In the genomic region with DNA sequence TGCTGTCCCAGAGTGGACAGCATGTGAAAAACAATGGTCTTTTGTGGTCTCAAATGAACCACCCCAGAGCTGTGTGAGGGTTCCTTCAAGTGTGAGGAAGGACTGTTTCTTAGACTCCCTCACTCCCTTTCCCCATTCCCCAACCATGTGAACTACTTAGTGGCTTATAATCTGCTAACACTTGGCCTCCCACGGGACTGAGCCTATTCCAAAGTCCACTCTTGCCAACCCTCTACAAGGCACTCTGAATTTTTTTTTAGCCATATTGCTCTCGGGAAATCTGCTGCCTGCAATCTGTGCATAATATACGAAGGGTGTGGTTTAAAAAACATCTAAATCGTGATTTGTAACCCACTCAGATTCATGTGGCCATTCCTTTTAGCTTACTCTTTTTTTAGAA, we compare ENCODE assay signal across 18 cellular contexts. TPM values are rescaled to one million over a fixed set of nuclear protein-coding genes. Genes with fewer than 3 reads are reported as not detected.
DNase-seq lines count a peak whose midpoint lies in the region; ATAC-seq and TF ChIP-seq lines count a peak whose summit lies in the region.
"Had no signal": no experiment of that assay in that cellular context is flagged by ENCODE, and none has a peak within 500 bp of the region (broad histone marks: within the 10 kb centered on the region; RNA-seq: fewer than 3 reads in every experiment).

No MANE protein-coding gene starts in this region.

- H3K36me3 Mint-ChIP-seq in brain, result peaks cover 31% of the 10 kb centered on the region
- H3K36me3 Mint-ChIP-seq: CD8-positive, alpha-beta T cell had no signal

- H3K9me3 ChIP-seq in vagina (no peaks in the 10 kb centered on the region), ovary (no peaks in the 10 kb centered on the region), breast epithelium (no peaks in the 10 kb centered on the region)

- no peaks in the 10 kb centered on the region for H3K27me3 ChIP-seq in vagina
- H3K27me3 ChIP-seq in ovary, result no peaks in the 10 kb centered on the region
- peaks cover 0 to 11% of the 10 kb centered on the region in 2 donors for H3K27me3 ChIP-seq in breast epithelium

- TF ChIP-seq CTCF in brain (conservative IDR thresholded peaks at IDR 0.05), result no peak
- TF ChIP-seq CTCF in vagina (IDR thresholded peaks at IDR 0.05), result no peak
- TF ChIP-seq CTCF in ovary (IDR thresholded peaks at IDR 0.05), result no peak
- TF ChIP-seq CTCF in breast epithelium (IDR thresholded peaks at IDR 0.05), result no peak

- ATAC-seq in left ventricle myocardium superior, result no peak
- ATAC-seq: CD8-positive, alpha-beta T cell had no signal

- H3K9me3 Mint-ChIP-seq in brain, result peaks cover 0 to 6% (median 0%) of the 10 kb centered on the region in 5 experiments
- H3K9me3 Mint-ChIP-seq: CD8-positive, alpha-beta T cell had no signal

- TF ChIP-seq EP300 in ovary (IDR thresholded peaks at IDR 0.05), result no peak

- no peak overlapping the region for H3K27ac ChIP-seq in vagina
- H3K27ac ChIP-seq in ovary, result no peak overlapping the region
- H3K27ac ChIP-seq in breast epithelium, result no peak overlapping the region
- H3K27ac ChIP-seq: KMS-11, SK-N-MC had no signal

- peaks cover 5% of the 10 kb centered on the region for H3K4me1 ChIP-seq in vagina
- no peaks in the 10 kb centered on the region for H3K4me1 ChIP-seq in ovary (ENCODE audit: insufficient read depth)
- no peaks in the 10 kb centered on the region for H3K4me1 ChIP-seq in breast epithelium

- peak overlapping the region; percentile 42 to 88 (median 74) for H3K4me3 Mint-ChIP-seq in brain
- H3K4me3 Mint-ChIP-seq: CD8-positive, alpha-beta T cell had no signal

- peaks cover 4% of the 10 kb centered on the region for H3K27me3 Mint-ChIP-seq in brain

- peaks cover 22% of the 10 kb centered on the region for H3K4me1 Mint-ChIP-seq in brain

- DNase-seq in NCI-H524 (lab: John Stamatoyannopoulos, UW) (peak; percentile 71 to 92), myocyte (ENCODE audit: low read depth) (peak; percentile 2), vagina (ENCODE audit: extremely low spot score in 2 of 2) (peak; percentile 5 to 12), ovary (no peak), breast epithelium (ENCODE audit: low spot score in 2 of 2) (no peak), left ventricle myocardium superior (no peak)
- DNase-seq: CD8-positive, alpha-beta T cell; DMS 273 treated with DMSO at 0.1 percent for 48 hours; EL; NCI-H1092 treated with DMSO at 0.1 percent for 48 hours; NCI-H187; NCI-H526 treated with DMSO at 0.1 percent for 48 hours had no signal

- H3K36me3 ChIP-seq in vagina (no peaks in the 10 kb centered on the region), ovary (no peaks in the 10 kb centered on the region), breast epithelium (no peaks in the 10 kb centered on the region)

- H3K4me3 ChIP-seq in vagina (no peak overlapping the region), ovary (no peak overlapping the region), breast epithelium (no peak overlapping the region)
- H3K4me3 ChIP-seq: SK-N-MC had no signal

- peak overlapping the region in 3 of 5 experiments; percentile 49 to 78 (median 61) for H3K27ac Mint-ChIP-seq in brain
- H3K27ac Mint-ChIP-seq: CD8-positive, alpha-beta T cell had no signal

- TF ChIP-seq POLR2A in vagina (IDR thresholded peaks at IDR 0.05) (no peak), ovary (IDR thresholded peaks at IDR 0.05) (no peak), breast epithelium (IDR thresholded peaks at IDR 0.05) (no peak)

- intact Hi-C loops in vagina (cut with DNase I), result no loop called here
- intact Hi-C loops in ovary (cut with DNase I), result no loop called here
- intact Hi-C loops in breast epithelium (cut with DNase I; ENCODE audit: low total_unique reads), result no loop called here
- intact Hi-C loops in left ventricle myocardium superior (cut with micrococcal nuclease), result no loop called here

- WGBS in ovary, 3 donors, result 61 to 66% (median 65%) methylated on average over 4 of the region's 4 CpGs

RNA-seq across cellular contexts. Expression of gene SVOP, which starts 2.6 kb away (rescaled TPM):
- polyA plus RNA-seq in brain (ENCODE audit: insufficient read depth, low read depth, low replicate concordance) (7.8 TPM), ovary (not detected)
- total RNA-seq in myocyte (under 0.01 and 0.03 TPM in 2 replicates), vagina (under 0.01 TPM), ovary (not detected), breast epithelium (not detected), left ventricle myocardium superior (1.9 TPM)
- polyA plus RNA-seq in myocyte (2012), result 0.08 TPM
- total RNA-seq: CD8-positive, alpha-beta T cell; MCF 10A had no signal
- polyA plus RNA-seq: AG04450, BJ had no signal

RNA-seq across cellular contexts. Expression of gene USP30, which starts 34.1 kb away (rescaled TPM):
- polyA plus RNA-seq in brain (ENCODE audit: insufficient read depth, low read depth, low replicate concordance) (12.5 TPM), ovary (10 to 100 TPM; 13.0 to 27.1 TPM)
- total RNA-seq in myocyte (14.0 and 16.2 TPM in 2 replicates), vagina (15.5 TPM), ovary (10 to 100 TPM; 11.8 to 24.7 (median 21.0) TPM), breast epithelium (10 to 100 TPM; 22.2 to 28.5 (median 24.7) TPM), left ventricle myocardium superior (13.6 TPM)
- 8.6 TPM for polyA plus RNA-seq in myocyte (2012)

Comparison
In these comparisons a context has a peak if more than half of its experiments do, and no peak if none do; other contexts are left out.
1. DNase-seq: peak in NCI-H524 (2 of 2), myocyte (single experiment) and vagina (2 of 2); none in ovary (0 of 5), breast epithelium (0 of 2) and left ventricle myocardium superior (single experiment).